In genomic region chr11:2890466-2891241, GRCh38 we compare ENCODE assay signal across 11 cellular contexts. TPM values are rescaled to one million over a fixed set of nuclear protein-coding genes. Genes with fewer than 3 reads are reported as not detected.
DNase-seq lines count a peak whose midpoint lies in the region; ATAC-seq and TF ChIP-seq lines count a peak whose summit lies in the region.
"Had no signal": no experiment of that assay in that cellular context is flagged by ENCODE, and none has a peak within 500 bp of the region (broad histone marks: within the 10 kb centered on the region; RNA-seq: fewer than 3 reads in every experiment).

No MANE protein-coding gene starts in this region.

- peak overlapping the region; percentile 5 for H3K4ac ChIP-seq in mesendoderm (ENCODE audit: low read depth, low read length)

- no peak overlapping the region for H3K27ac Mint-ChIP-seq in stimulated activated naive B cell treated with anti-CD40 and anti-IgM and Interleukin-4, amounts not matched to agents 10 μg/mL and 1 μg/mL and 100 μg/mL, for 72 hours
- H3K27ac Mint-ChIP-seq: dendritic cell treated with granulocyte-macrophage colony-stimulating factor and Interleukin-4, amounts not matched to agents 40 ng/mL and 50 ng/mL, for 4 days had no signal

- H3K23ac ChIP-seq in mesendoderm (ENCODE audit: low read length): no peak overlapping the region

- H3K79me1 ChIP-seq in mesendoderm (ENCODE audit: low read length): no peaks in the 10 kb centered on the region

- no peak overlapping the region for H4K5ac ChIP-seq in mesendoderm (ENCODE audit: low read length)

- no peak overlapping the region for H4K8ac ChIP-seq in mesendoderm (ENCODE audit: low read depth, low read length)

- H3K27me3 ChIP-seq in mesendoderm (ENCODE audit: insufficient read depth, low read length, poor library complexity): no peaks in the 10 kb centered on the region
- H3K27me3 ChIP-seq in BE2C: no peaks in the 10 kb centered on the region

- no peaks in the 10 kb centered on the region for H3K36me3 Mint-ChIP-seq in stimulated activated naive B cell treated with anti-CD40 and anti-IgM and Interleukin-4, amounts not matched to agents 10 μg/mL and 1 μg/mL and 100 μg/mL, for 72 hours
- H3K36me3 Mint-ChIP-seq: immature natural killer cell had no signal

- H3K56ac ChIP-seq in mesendoderm (ENCODE audit: low read length): peak overlapping the region; percentile 73

- peaks cover 8% of the 10 kb centered on the region for H3K4me1 ChIP-seq in mesendoderm (ENCODE audit: control insufficient read depth, low read depth, low read length)
- no peaks in the 10 kb centered on the region for H3K4me1 ChIP-seq in BE2C

- no peak overlapping the region for H2BK5ac ChIP-seq in mesendoderm (ENCODE audit: low read length)

- DNase-seq in LNCaP clone FGC (ENCODE audit: low read depth) (no peak), cardiac fibroblast (ENCODE audit: low read depth in 2 of 2) (peak; percentile 49 to 72), mesendoderm (no peak), BE2C (no peak), HPDE6-E6E7 (ENCODE audit: extremely low spot score) (no peak)
- DNase-seq in stimulated activated naive B cell treated with anti-CD40 and anti-IgM and Interleukin-4, amounts not matched to agents 10 μg/mL and 1 μg/mL and 100 μg/mL, for 72 hours: no peak
- DNase-seq: immature natural killer cell had no signal

- peak overlapping the region; percentile 45 for H2AK5ac ChIP-seq in mesendoderm (ENCODE audit: low read length)

- H2BK120ac ChIP-seq in mesendoderm (ENCODE audit: low read depth, low read length): no peak overlapping the region

- H3K9me3 ChIP-seq in BE2C: no peaks in the 10 kb centered on the region

- H3K18ac ChIP-seq in mesendoderm (ENCODE audit: low read length): peak overlapping the region; percentile 1

- H3K27me3 Mint-ChIP-seq in stimulated activated naive B cell treated with anti-CD40 and anti-IgM and Interleukin-4, amounts not matched to agents 10 μg/mL and 1 μg/mL and 100 μg/mL, for 72 hours: no peaks in the 10 kb centered on the region

- H3K36me3 ChIP-seq in mesendoderm (ENCODE audit: control insufficient read depth, insufficient read depth, low read length) (no peaks in the 10 kb centered on the region), BE2C (no peaks in the 10 kb centered on the region)

- peak overlapping the region; percentile 21 for H3K9ac ChIP-seq in mesendoderm (ENCODE audit: low read length)

- no peaks in the 10 kb centered on the region for H3K9me3 Mint-ChIP-seq in stimulated activated naive B cell treated with anti-CD40 and anti-IgM and Interleukin-4, amounts not matched to agents 10 μg/mL and 1 μg/mL and 100 μg/mL, for 72 hours
- H3K9me3 Mint-ChIP-seq: dendritic cell treated with granulocyte-macrophage colony-stimulating factor and Interleukin-4, amounts not matched to agents 40 ng/mL and 50 ng/mL, for 4 days; immature natural killer cell had no signal

- no peak overlapping the region for H3K4me2 ChIP-seq in mesendoderm (ENCODE audit: low read length)

- H3K4me3 Mint-ChIP-seq in stimulated activated naive B cell treated with anti-CD40 and anti-IgM and Interleukin-4, amounts not matched to agents 10 μg/mL and 1 μg/mL and 100 μg/mL, for 72 hours: no peak overlapping the region
- H3K4me3 Mint-ChIP-seq: dendritic cell treated with granulocyte-macrophage colony-stimulating factor and Interleukin-4, amounts not matched to agents 40 ng/mL and 50 ng/mL, for 4 days had no signal

- H3K4me3 ChIP-seq in LNCaP clone FGC (ENCODE audit: low read depth, low read length) (peak overlapping the region; percentile 10; the same call in 1 of the 2 replicates), cardiac fibroblast (replicated peaks in 1 of 2; ENCODE audit: low read depth in 2 of 2, low read length in 2 of 2) (no peak overlapping the region), mesendoderm (ENCODE audit: low read length) (no peak overlapping the region), BE2C (ENCODE audit: low read depth, low read length) (no peak overlapping the region)
- H3K4me3 ChIP-seq: skin epidermis had no signal

- H3K4me1 Mint-ChIP-seq in stimulated activated naive B cell treated with anti-CD40 and anti-IgM and Interleukin-4, amounts not matched to agents 10 μg/mL and 1 μg/mL and 100 μg/mL, for 72 hours: peaks cover 10 to 27% of the 10 kb centered on the region in 2 donors

- no CpG with 5 or more reads among the region's 28 CpGs for WGBS in mesendoderm (ENCODE audit: extremely low coverage, insufficient coverage, low lambda C conversion rate)

- ATAC-seq in stimulated activated naive B cell treated with anti-CD40 and anti-IgM and Interleukin-4, amounts not matched to agents 10 μg/mL and 1 μg/mL and 100 μg/mL, for 72 hours (replicated peaks): no peak
- no peak for ATAC-seq in HG02642 (IDR thresholded peaks at IDR 0.05; ENCODE audit: poor library complexity, unreplicated experiment)

- H3K27ac ChIP-seq in C4-2B (peak overlapping the region; percentile 87), mesendoderm (ENCODE audit: low read depth, low read length) (no peak overlapping the region)

- no peak for TF ChIP-seq CTCF in C4-2B (conservative IDR thresholded peaks at IDR 0.05)
- TF ChIP-seq CTCF in LNCaP clone FGC (IDR thresholded peaks at IDR 0.05; ENCODE audit: control insufficient read depth, extremely low read depth, insufficient read depth): no peak
- TF ChIP-seq CTCF in cardiac fibroblast (IDR thresholded peaks at IDR 0.05; ENCODE audit: low read depth, low read length): no peak
- TF ChIP-seq CTCF in BE2C (IDR thresholded peaks at IDR 0.05; ENCODE audit: low read depth, low read length): no peak

- H2BK15ac ChIP-seq in mesendoderm (replicated peaks; ENCODE audit: low read depth): no peak overlapping the region

- H3K79me2 ChIP-seq in mesendoderm (ENCODE audit: control insufficient read depth, insufficient read depth, low read length): no peaks in the 10 kb centered on the region

RNA-seq across cellular contexts. Expression of gene CDKN1C, which starts 5.1 kb away (rescaled TPM):
- polyA plus RNA-seq in mesendoderm (2013, experiment 1 of 2): 4.1 TPM
- 4.4 TPM for polyA plus RNA-seq in mesendoderm (2013, experiment 2 of 2)
- polyA plus RNA-seq in BE2C (2012; ENCODE audit: insufficient read depth, insufficient read length, low read depth): 3.6 TPM

RNA-seq across cellular contexts. Expression of gene PHLDA2, which starts 38.6 kb away (rescaled TPM):
- 18.5 TPM for polyA plus RNA-seq in mesendoderm (2013, experiment 1 of 2)
- polyA plus RNA-seq in mesendoderm (2013, experiment 2 of 2): 18.7 TPM
- not detected for polyA plus RNA-seq in BE2C (2012; ENCODE audit: insufficient read depth, insufficient read length, low read depth)

Comparison
In these comparisons a context has a peak if more than half of its experiments do, and no peak if none do; other contexts are left out.
1. DNase-seq: peak in cardiac fibroblast (2 of 2); none in LNCaP clone FGC (single experiment), mesendoderm (single experiment), stimulated activated naive B cell treated with anti-CD40 and anti-IgM and Interleukin-4, amounts not matched to agents 10 μg/mL and 1 μg/mL and 100 μg/mL, for 72 hours (single experiment), BE2C (single experiment) and HPDE6-E6E7 (single experiment).